In the genomic region with DNA sequence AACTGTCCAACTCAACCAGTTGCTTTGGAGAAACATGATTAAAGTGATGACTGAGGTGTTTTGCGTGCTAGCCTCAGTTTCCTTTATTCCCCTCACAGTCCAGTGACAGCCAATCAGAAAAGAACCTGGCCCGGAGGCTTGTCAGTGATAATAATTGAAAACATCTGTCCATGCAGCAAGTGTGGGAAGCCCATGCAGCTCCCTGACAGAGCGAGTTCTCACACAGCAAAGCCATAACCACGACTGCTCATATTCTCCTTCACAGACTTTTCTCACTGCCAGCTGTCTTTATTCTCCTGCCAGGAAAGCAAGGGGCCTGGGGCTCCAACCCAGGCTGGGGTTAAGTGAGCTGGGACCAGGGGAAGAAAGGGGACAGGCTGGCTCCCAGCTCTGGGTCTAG, we compare ENCODE assay signal across 27 cellular contexts.
A peak's percentile ranks its signal among the peaks of the same experiment; 100 is the strongest.
DNase-seq lines count a peak whose midpoint lies in the region; ATAC-seq, FAIRE-seq and TF ChIP-seq lines count a peak whose summit lies in the region.
"Had no signal": no experiment of that assay in that cellular context is flagged by ENCODE, and none has a peak within 500 bp of the region (broad histone marks: within the 10 kb centered on the region; RNA-seq: fewer than 3 reads in every experiment).

No MANE protein-coding gene starts in this region.

- H3K56ac ChIP-seq in mesendoderm (ENCODE audit: low read length) = no peak overlapping the region

- no peaks in the 10 kb centered on the region for H3K9me1 ChIP-seq in K562 (ENCODE audit: control insufficient read depth, insufficient read depth, low read length)

- H3K4me1 ChIP-seq in K562 (replicated peaks in 1 of 2; ENCODE audit: control insufficient read depth in 2 of 2, insufficient read depth in 2 of 2, low read length in 2 of 2) (0 out of 5 replicates have a peak, but pooled peaks cover 0 to 4% of the 10 kb centered on the region in 2 experiments), mesendoderm (ENCODE audit: control insufficient read depth, low read depth, low read length) (no peaks in the 10 kb centered on the region), Caco-2 (no peaks in the 10 kb centered on the region)
- H3K4me1 ChIP-seq: upper lobe of left lung had no signal

- no peak overlapping the region for H2BK5ac ChIP-seq in mesendoderm (ENCODE audit: low read length)

- in situ Hi-C loops in K562 (cut with MboI) = no loop called here

- H3K9me3 ChIP-seq in K562 (replicated peaks; ENCODE audit: control insufficient read depth, insufficient read depth, low read depth, low read length) (no peaks in the 10 kb centered on the region), Caco-2 (no peaks in the 10 kb centered on the region)
- H3K9me3 ChIP-seq: ovary, upper lobe of left lung had no signal

- H2AFZ ChIP-seq in K562 (ENCODE audit: low read depth, low read length) = peak overlapping the region; percentile 51

- TF ChIP-seq EP300 in K562 (IDR thresholded peaks at IDR 0.05; ENCODE audit: low read length) = no peak

- TF ChIP-seq CTCF in K562 (IDR thresholded peaks at IDR 0.05 in 2 of 3, conservative IDR thresholded peaks at IDR 0.05 in 1 of 3; ENCODE audit: insufficient read depth in 2 of 3, low read depth in 1 of 3, low read length in 3 of 3) (no peak), Caco-2 (IDR thresholded peaks at IDR 0.05; ENCODE audit: insufficient read depth in 1 of 2, low read depth in 1 of 2, low read length in 1 of 2, severe bottlenecking in 1 of 2, unreplicated experiment in 1 of 2) (no peak)

- no peak overlapping the region for H3K23ac ChIP-seq in mesendoderm (ENCODE audit: low read length)

- no peak overlapping the region for H3K27ac Mint-ChIP-seq in Caco-2 (ENCODE audit: unreplicated experiment)
- H3K27ac Mint-ChIP-seq: activated CD4-positive, alpha-beta memory T cell treated with anti-CD3 and anti-CD28 coated beads, Interleukin-2, amount 10 ng/mL, durations not matched to agents 7 days and 5 days; activated naive CD4-positive, alpha-beta T cell treated with anti-CD3 and anti-CD28 coated beads, Interleukin-2, amount 50 U/mL, for 24 hours; activated T-helper 2 cell treated with anti-CD3 and anti-CD28 coated beads, Interferon-gamma antibody, Interleukin-2, Interleukin-4, amounts not matched to agents 10 μg/mL and 5 μg/mL and 100 μg/mL, durations not matched to agents 14 hours and 24 hours and 36 hours; T-helper 1 cell treated with Interleukin-12 subunit alpha and Interleukin-12 subunit beta and Interleukin-4 antibody, amounts not matched to agents 30 μg/mL and 1 μg/mL, for 36 hours had no signal

- peak overlapping the region; percentile 76 for H3K18ac ChIP-seq in mesendoderm (ENCODE audit: low read length)

- H3K79me1 ChIP-seq in mesendoderm (ENCODE audit: low read length) = no peaks in the 10 kb centered on the region

- no peak for TF ChIP-seq RAD21 in K562 (CRISPR knock-in tag; conservative IDR thresholded peaks at IDR 0.05 in 1 of 2, IDR thresholded peaks at IDR 0.05 in 1 of 2)

- ATAC-seq in K562 (peak; percentile 36; the same call in 1 of the 3 replicates), left ventricle myocardium superior (no peak)
- ATAC-seq: activated CD4-positive, CD25-positive, alpha-beta regulatory T cell treated with anti-CD3 and anti-CD28 coated beads, Interleukin-2, amount 50 U/mL, for 24 hours; natural killer cell; stimulated activated effector memory CD8-positive, alpha-beta T cell treated with anti-CD3 and anti-CD28 coated beads, Interleukin-12 subunit alpha, Interleukin-12 subunit beta, amount 100 ng/mL, for 72 hours had no signal

- no peak overlapping the region for H4K8ac ChIP-seq in mesendoderm (ENCODE audit: low read depth, low read length)

- no peak for TF ChIP-seq POLR2A in K562 (conservative IDR thresholded peaks at IDR 0.05)

- H3K36me3 Mint-ChIP-seq in Caco-2 (ENCODE audit: insufficient read depth, unreplicated experiment) = no peaks in the 10 kb centered on the region
- H3K36me3 Mint-ChIP-seq: stimulated activated effector memory CD8-positive, alpha-beta T cell treated with anti-CD3 and anti-CD28 coated beads, Interleukin-12 subunit alpha, Interleukin-12 subunit beta, amount 100 ng/mL, for 72 hours had no signal

- no peaks in the 10 kb centered on the region for H3K9me3 Mint-ChIP-seq in Caco-2 (ENCODE audit: unreplicated experiment)
- H3K9me3 Mint-ChIP-seq: activated CD4-positive, alpha-beta memory T cell treated with anti-CD3 and anti-CD28 coated beads, Interleukin-2, amount 10 ng/mL, durations not matched to agents 7 days and 5 days; activated naive CD4-positive, alpha-beta T cell treated with anti-CD3 and anti-CD28 coated beads, Interleukin-2, amount 50 U/mL, for 24 hours; activated T-helper 2 cell treated with anti-CD3 and anti-CD28 coated beads, Interferon-gamma antibody, Interleukin-2, Interleukin-4, amounts not matched to agents 10 μg/mL and 5 μg/mL and 100 μg/mL, durations not matched to agents 14 hours and 24 hours and 36 hours; natural killer cell; stimulated activated effector memory CD8-positive, alpha-beta T cell treated with anti-CD3 and anti-CD28 coated beads, Interleukin-12 subunit alpha, Interleukin-12 subunit beta, amount 100 ng/mL, for 72 hours; T-helper 1 cell treated with Interleukin-12 subunit alpha and Interleukin-12 subunit beta and Interleukin-4 antibody, amounts not matched to agents 30 μg/mL and 1 μg/mL, for 36 hours had no signal

- H3K4me3 ChIP-seq in K562 (no peak overlapping the region), mesendoderm (ENCODE audit: low read length) (no peak overlapping the region), Caco-2 (ENCODE audit: low read depth, low read length) (no peak overlapping the region)
- H3K4me3 ChIP-seq: dorsolateral prefrontal cortex, ovary, upper lobe of left lung had no signal

- BruUV-seq in K562 (replicated peaks; lab: Mats Ljungman, UMichigan) = no TSS peak
- BruUV-seq in Caco-2 (replicated peaks; lab: Mats Ljungman, UMichigan) = no TSS peak

- no peaks in the 10 kb centered on the region for H4K20me1 ChIP-seq in K562 (replicated peaks; ENCODE audit: control insufficient read depth, insufficient read depth, low read length)

- CTCF ChIA-PET in K562 (lab: Yijun Ruan, JAX; ENCODE audit: low intra/inter-chr PET ratio) (no interaction called here), Caco-2 (lab: Charles Lee) (no interaction called here)

- no peak overlapping the region for H2AK5ac ChIP-seq in mesendoderm (ENCODE audit: low read length)

- 16% methylated on average over 4 of the region's 4 CpGs for WGBS in K562 (ENCODE audit: insufficient coverage, low coverage, missing lambda C conversion rate)
- no CpG with 5 or more reads among the region's 4 CpGs for whole genome bisulfite sequencing in mesendoderm (ENCODE audit: extremely low coverage, insufficient coverage, low lambda C conversion rate)

- H3K27ac ChIP-seq in K562 (ENCODE audit: extremely low read depth, low read depth, low read length) (no peak overlapping the region), mesendoderm (ENCODE audit: low read depth, low read length) (no peak overlapping the region)
- H3K27ac ChIP-seq: C4-2B, dorsolateral prefrontal cortex, ovary, RWPE1 had no signal

- H2BK15ac ChIP-seq in mesendoderm (replicated peaks; ENCODE audit: low read depth) = no peak overlapping the region

- no peaks in the 10 kb centered on the region for H3K27me3 ChIP-seq in K562 (ENCODE audit: control insufficient read depth in 2 of 2, insufficient read depth in 2 of 2, low read length in 2 of 2)
- no peaks in the 10 kb centered on the region for H3K27me3 ChIP-seq in mesendoderm (ENCODE audit: insufficient read depth, low read length, poor library complexity)
- H3K27me3 ChIP-seq in Caco-2 (replicated peaks; ENCODE audit: control insufficient read depth, insufficient read depth, low read length) = no peaks in the 10 kb centered on the region
- H3K27me3 ChIP-seq: dorsolateral prefrontal cortex, ovary, upper lobe of left lung had no signal

- POLR2A ChIA-PET in K562 (lab: Yijun Ruan, JAX) = interaction anchor here (0.6 kb wide), 1 partner anchor 20 kb away, joined by 4 read pairs; no protein-coding TSS in a partner anchor
- POLR2A ChIA-PET in Caco-2 (lab: Charles Lee) = no interaction called here

- intact Hi-C loops in K562 (cut with micrococcal nuclease) = no loop called here
- intact Hi-C loops in Caco-2 (cut with micrococcal nuclease; ENCODE audit: unreplicated experiment) = no loop called here
- intact Hi-C loops in left ventricle myocardium superior (cut with micrococcal nuclease) = no loop called here

- no peaks in the 10 kb centered on the region for H3K36me3 ChIP-seq in K562 (ENCODE audit: control insufficient read depth, insufficient read depth, low read length)
- H3K36me3 ChIP-seq in mesendoderm (ENCODE audit: control insufficient read depth, insufficient read depth, low read length) = no peaks in the 10 kb centered on the region
- no peaks in the 10 kb centered on the region for H3K36me3 ChIP-seq in Caco-2 (ENCODE audit: control insufficient read depth, insufficient read depth, low read length)
- H3K36me3 ChIP-seq: ovary, upper lobe of left lung had no signal

- H3K4me1 Mint-ChIP-seq in Caco-2 (ENCODE audit: low read depth, unreplicated experiment) = peaks cover 5% of the 10 kb centered on the region
- H3K4me1 Mint-ChIP-seq: activated CD4-positive, alpha-beta memory T cell treated with anti-CD3 and anti-CD28 coated beads, Interleukin-2, amount 10 ng/mL, durations not matched to agents 7 days and 5 days had no signal

- H3K9ac ChIP-seq in K562 (ENCODE audit: insufficient read depth in 1 of 2, low read depth in 2 of 2, low read length in 2 of 2) = no peak overlapping the region
- H3K9ac ChIP-seq in mesendoderm (ENCODE audit: low read length) = no peak overlapping the region

- no peak overlapping the region for H3K4me3 Mint-ChIP-seq in Caco-2 (ENCODE audit: unreplicated experiment)
- H3K4me3 Mint-ChIP-seq: activated CD4-positive, alpha-beta memory T cell treated with anti-CD3 and anti-CD28 coated beads, Interleukin-2, amount 10 ng/mL, durations not matched to agents 7 days and 5 days; activated naive CD4-positive, alpha-beta T cell treated with anti-CD3 and anti-CD28 coated beads, Interleukin-2, amount 50 U/mL, for 24 hours; natural killer cell; stimulated activated effector memory CD8-positive, alpha-beta T cell treated with anti-CD3 and anti-CD28 coated beads, Interleukin-12 subunit alpha, Interleukin-12 subunit beta, amount 100 ng/mL, for 72 hours; T-helper 1 cell treated with Interleukin-12 subunit alpha and Interleukin-12 subunit beta and Interleukin-4 antibody, amounts not matched to agents 30 μg/mL and 1 μg/mL, for 36 hours had no signal

- no peak overlapping the region for H2BK120ac ChIP-seq in mesendoderm (ENCODE audit: low read depth, low read length)

- DNase-seq in AG08396 (ENCODE audit: low spot score) (peak; percentile 23), GM03348 (ENCODE audit: low spot score) (peak; percentile 19), K562 (ENCODE audit: extremely low read depth in 1 of 4, low spot score in 3 of 4) (no peak), mesendoderm (no peak), Caco-2 (no peak), left ventricle myocardium superior (no peak), OCI-M1 (lab: John Stamatoyannopoulos, UW) (no peak)
- no peak for DNase-seq in stimulated activated CD8-positive, alpha-beta memory T cell treated with anti-CD3 and anti-CD28 coated beads, Interleukin-4, amount 100 ng/mL, for 48 hours
- DNase-seq: activated CD4-positive, alpha-beta memory T cell treated with anti-CD3 and anti-CD28 coated beads, Interleukin-2, amount 10 ng/mL, durations not matched to agents 7 days and 5 days; activated CD8-positive, alpha-beta memory T cell treated with anti-CD3 and anti-CD28 coated beads, Interleukin-2, amount 50 U/mL, for 48 hours; cerebellar nuclear complex; dorsolateral prefrontal cortex; glutamatergic neuron; natural killer cell; NCI-H2081 treated with DMSO at 0.1 percent for 48 hours; ovary; stimulated activated CD4-positive, alpha-beta T cell treated with anti-CD3 and anti-CD28 coated beads, Interleukin-4, amount 100 ng/mL, for 1 hour; upper lobe of left lung had no signal

- H3K4ac ChIP-seq in mesendoderm (ENCODE audit: low read depth, low read length) = no peak overlapping the region

- H3K79me2 ChIP-seq in K562 (ENCODE audit: control insufficient read depth, insufficient read depth, low read length) = no peaks in the 10 kb centered on the region
- H3K79me2 ChIP-seq in mesendoderm (ENCODE audit: control insufficient read depth, insufficient read depth, low read length) = no peaks in the 10 kb centered on the region

- no peak overlapping the region for H3K4me2 ChIP-seq in K562 (ENCODE audit: insufficient read depth, low read length)
- H3K4me2 ChIP-seq in mesendoderm (ENCODE audit: low read length) = no peak overlapping the region

- no peak overlapping the region for H4K5ac ChIP-seq in mesendoderm (ENCODE audit: low read length)

- no peak for FAIRE-seq in K562 (lab: Jason Lieb, UNC)
- FAIRE-seq: H54, keratinocyte had no signal

- no peaks in the 10 kb centered on the region for H3K27me3 Mint-ChIP-seq in Caco-2 (ENCODE audit: insufficient read depth, unreplicated experiment)
- H3K27me3 Mint-ChIP-seq: activated CD4-positive, alpha-beta memory T cell treated with anti-CD3 and anti-CD28 coated beads, Interleukin-2, amount 10 ng/mL, durations not matched to agents 7 days and 5 days; activated naive CD4-positive, alpha-beta T cell treated with anti-CD3 and anti-CD28 coated beads, Interleukin-2, amount 50 U/mL, for 24 hours had no signal

Comparison
In these comparisons a context has a peak if more than half of its experiments do, and no peak if none do; other contexts are left out.
1. DNase-seq: peak in AG08396 (single experiment) and GM03348 (single experiment); none in K562 (0 of 4), mesendoderm (single experiment), Caco-2 (0 of 2), left ventricle myocardium superior (single experiment), stimulated activated CD8-positive, alpha-beta memory T cell treated with anti-CD3 and anti-CD28 coated beads, Interleukin-4, amount 100 ng/mL, for 48 hours (single experiment) and OCI-M1 (single experiment).